ENCODE assay signal across 1 cellular context in genomic region chr7:120925392-120925791, GRCh38.
TF ChIP-seq lines count a peak whose summit lies in the region.

No MANE protein-coding gene starts in this region.

TF ChIP-seq in IMR-90, 13 proteins besides CTCF, POLR2A, EP300 and RAD21 (continued from another document):
- TF ChIP-seq BHLHE40 (IDR thresholded peaks at IDR 0.05; ENCODE audit: low read depth, low read length) (no peak), RCOR1 (IDR thresholded peaks at IDR 0.05; ENCODE audit: insufficient replicate concordance, low read length) (no peak), FOS (IDR thresholded peaks at IDR 0.05; ENCODE audit: low read depth, low read length) (no peak), USF2 (IDR thresholded peaks at IDR 0.05; ENCODE audit: low read depth, low read length) (no peak)
